ENCODE assay signal across 16 cellular contexts in the genomic region with DNA sequence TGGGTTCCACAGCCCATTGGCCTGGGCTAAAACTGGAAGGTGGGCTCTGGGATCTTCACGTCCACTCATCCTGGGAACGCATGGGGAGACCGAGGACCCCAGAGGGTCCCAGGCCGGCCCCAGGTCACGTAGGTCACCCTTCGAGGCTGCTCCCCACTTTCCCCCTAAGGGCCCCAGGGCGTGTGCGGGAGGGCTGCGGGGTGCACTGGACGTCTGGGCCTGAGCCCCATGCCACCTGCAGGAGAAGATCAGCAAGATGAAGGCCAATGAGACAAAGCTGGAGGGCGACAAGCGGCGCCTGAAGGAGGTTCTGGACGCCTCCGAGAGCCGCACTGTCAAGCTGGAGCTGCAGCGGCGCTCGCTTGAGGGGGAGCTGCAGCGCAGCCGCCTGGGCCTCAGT. TPM values are rescaled to one million over a fixed set of nuclear protein-coding genes. Genes with fewer than 3 reads are reported as not detected.
"Had no signal": no experiment of that assay in that cellular context is flagged by ENCODE, and none has a peak within 500 bp of the region (broad histone marks: within the 10 kb centered on the region; RNA-seq: fewer than 3 reads in every experiment).

No MANE protein-coding gene starts in this region.

- H3K4me3 ChIP-seq: lung, testis had no signal

- H3K9me3 ChIP-seq: testis had no signal

- ATAC-seq: left colon; naive thymus-derived CD4-positive, alpha-beta T cell; sciatic nerve; stimulated activated naive B cell treated with anti-CD40 and anti-IgM and Interleukin-4, amounts not matched to agents 10 μg/mL and 1 μg/mL and 100 μg/mL, for 72 hours; stimulated activated naive CD8-positive, alpha-beta T cell treated with anti-CD3 and anti-CD28 coated beads, Interleukin-15, amount 100 ng/mL, for 72 hours had no signal

- H3K27me3 ChIP-seq: testis had no signal

- H3K9me3 Mint-ChIP-seq: endodermal cell; nephron progenitor cell; stimulated activated naive B cell treated with anti-CD40 and anti-IgM and Interleukin-4, amounts not matched to agents 10 μg/mL and 1 μg/mL and 100 μg/mL, for 72 hours; stimulated activated naive CD8-positive, alpha-beta T cell treated with anti-CD3 and anti-CD28 coated beads, Interleukin-15, amount 100 ng/mL, for 72 hours had no signal

- DNase-seq: effector CD4-positive, alpha-beta T cell; endodermal cell; foreskin melanocyte; mesendoderm; naive thymus-derived CD4-positive, alpha-beta T cell; nephron progenitor cell; stimulated activated CD4-positive, alpha-beta T cell treated with anti-CD3 and anti-CD28 coated beads, Interleukin-2, amount 100 ng/mL, for 24 hours; stimulated activated CD4-positive, alpha-beta T cell treated with anti-CD3 and anti-CD28 coated beads, Interleukin-4, amount 100 ng/mL, for 4 hours; stimulated activated naive B cell treated with anti-CD40 and anti-IgM and Interleukin-4, amounts not matched to agents 10 μg/mL and 1 μg/mL and 100 μg/mL, for 72 hours; stimulated activated naive CD8-positive, alpha-beta T cell treated with anti-CD3 and anti-CD28 coated beads, Interleukin-15, amount 100 ng/mL, for 72 hours; trophoblast cell had no signal

- H3K4me3 Mint-ChIP-seq: endodermal cell; naive thymus-derived CD4-positive, alpha-beta T cell; nephron progenitor cell; stimulated activated naive B cell treated with anti-CD40 and anti-IgM and Interleukin-4, amounts not matched to agents 10 μg/mL and 1 μg/mL and 100 μg/mL, for 72 hours; stimulated activated naive CD8-positive, alpha-beta T cell treated with anti-CD3 and anti-CD28 coated beads, Interleukin-15, amount 100 ng/mL, for 72 hours had no signal

- H3K27me3 Mint-ChIP-seq: naive thymus-derived CD4-positive, alpha-beta T cell; stimulated activated naive B cell treated with anti-CD40 and anti-IgM and Interleukin-4, amounts not matched to agents 10 μg/mL and 1 μg/mL and 100 μg/mL, for 72 hours; stimulated activated naive CD8-positive, alpha-beta T cell treated with anti-CD3 and anti-CD28 coated beads, Interleukin-15, amount 100 ng/mL, for 72 hours had no signal

- H3K27ac Mint-ChIP-seq: endodermal cell; naive thymus-derived CD4-positive, alpha-beta T cell; nephron progenitor cell; stimulated activated naive B cell treated with anti-CD40 and anti-IgM and Interleukin-4, amounts not matched to agents 10 μg/mL and 1 μg/mL and 100 μg/mL, for 72 hours; stimulated activated naive CD8-positive, alpha-beta T cell treated with anti-CD3 and anti-CD28 coated beads, Interleukin-15, amount 100 ng/mL, for 72 hours had no signal

- FAIRE-seq: colon had no signal

RNA-seq across cellular contexts. Expression of a gene that starts 12.5 kb away (rescaled TPM):
- total RNA-seq: naive thymus-derived CD4-positive, alpha-beta T cell had no signal
